ENCODE assay signal across 20 cellular contexts in the genomic region with DNA sequence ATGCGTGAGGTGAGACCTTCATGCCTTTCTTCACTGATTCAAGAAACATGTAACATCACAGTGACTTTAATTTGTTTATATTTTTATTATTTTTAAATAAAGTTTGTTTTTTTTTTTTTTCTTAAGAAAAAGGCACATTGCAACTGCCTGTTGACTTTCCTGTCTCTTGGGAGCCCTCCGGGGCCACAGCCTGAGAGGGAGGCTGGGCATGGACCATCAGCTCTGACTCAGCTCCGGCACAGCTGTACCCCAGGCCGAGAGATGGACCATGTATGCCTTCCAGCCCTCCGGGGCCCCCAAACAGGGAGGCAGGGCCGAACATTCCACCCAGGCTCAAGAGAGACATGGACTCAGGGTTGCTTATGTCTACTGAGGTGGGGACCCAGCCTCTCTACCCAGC.
DNase-seq lines count a peak whose midpoint lies in the region; ATAC-seq, FAIRE-seq and TF ChIP-seq lines count a peak whose summit lies in the region.
"Had no signal": no experiment of that assay in that cellular context is flagged by ENCODE, and none has a peak within 500 bp of the region (broad histone marks: within the 10 kb centered on the region; RNA-seq: fewer than 3 reads in every experiment).

No MANE protein-coding gene starts in this region.

- no peak for ATAC-seq in left lung

- intact Hi-C loops in left lung (cut with DNase I), result no loop called here

- no peaks in the 10 kb centered on the region for H3K9me3 ChIP-seq in left lung

- no peaks in the 10 kb centered on the region for H3K27me3 ChIP-seq in left lung

- no peak overlapping the region for H3K27ac ChIP-seq in left lung
- H3K27ac ChIP-seq: C4-2B, KMS-11 had no signal

- no peak for FAIRE-seq in RCC 7860 (lab: Jason Lieb, UNC)
- FAIRE-seq: GM12892 had no signal

- no peaks in the 10 kb centered on the region for H3K9me3 Mint-ChIP-seq in activated T-cell treated with anti-CD3 and anti-CD28 coated beads, Interleukin-2, amount 50 U/mL, for 24 hours
- H3K9me3 Mint-ChIP-seq in immature natural killer cell, result no peaks in the 10 kb centered on the region

- H3K27ac Mint-ChIP-seq in activated T-cell treated with anti-CD3 and anti-CD28 coated beads, Interleukin-2, amount 50 U/mL, for 24 hours, result peak overlapping the region; percentile 80
- H3K27ac Mint-ChIP-seq in immature natural killer cell, result peak overlapping the region in 5 of 6 donors; percentile 63 to 83 (median 75)

- no peak overlapping the region for H3K4me3 Mint-ChIP-seq in activated T-cell treated with anti-CD3 and anti-CD28 coated beads, Interleukin-2, amount 50 U/mL, for 24 hours
- H3K4me3 Mint-ChIP-seq in immature natural killer cell, result no peak overlapping the region

- TF ChIP-seq CTCF in left lung (IDR thresholded peaks at IDR 0.05), result no peak

- H3K27me3 Mint-ChIP-seq in activated T-cell treated with anti-CD3 and anti-CD28 coated beads, Interleukin-2, amount 50 U/mL, for 24 hours, result no peaks in the 10 kb centered on the region
- peaks cover 5 to 13% (median 6%) of the 10 kb centered on the region in 3 donors for H3K27me3 Mint-ChIP-seq in immature natural killer cell (ENCODE audit: low read depth in 3 of 3)

- peaks cover 93% of the 10 kb centered on the region for H3K36me3 Mint-ChIP-seq in activated T-cell treated with anti-CD3 and anti-CD28 coated beads, Interleukin-2, amount 50 U/mL, for 24 hours (ENCODE audit: low read depth)
- peaks cover 12 to 45% (median 25%) of the 10 kb centered on the region in 3 donors for H3K36me3 Mint-ChIP-seq in immature natural killer cell

- no peak overlapping the region for H3K4me3 ChIP-seq in left lung

- H3K4me1 ChIP-seq in left lung, result peaks cover 6 to 9% of the 10 kb centered on the region in 2 donors

- no peaks in the 10 kb centered on the region for H3K36me3 ChIP-seq in left lung

- peaks cover 74% of the 10 kb centered on the region for H3K4me1 Mint-ChIP-seq in activated T-cell treated with anti-CD3 and anti-CD28 coated beads, Interleukin-2, amount 50 U/mL, for 24 hours (ENCODE audit: low read depth)
- peaks cover 70 to 75% of the 10 kb centered on the region in 2 donors for H3K4me1 Mint-ChIP-seq in immature natural killer cell

- no peak for DNase-seq in activated T-cell treated with anti-CD3 and anti-CD28 coated beads, Interleukin-2, amount 50 U/mL, for 24 hours
- DNase-seq in activated T-cell treated with anti-CD3 and anti-CD28 coated beads, Interleukin-2, amount 50 U/mL, for 48 hours, result no peak
- peak; percentile 90 for DNase-seq in RPMI7951 (ENCODE audit: low read depth)
- no peak for DNase-seq in immature natural killer cell
- no peak for DNase-seq in activated naive CD4-positive, alpha-beta T cell (lab: John Stamatoyannopoulos, UW)
- no peak for DNase-seq in NOMO-1 treated with dmso at 0.1 percent for 144 hours (lab: John Stamatoyannopoulos, UW; ENCODE audit: unreplicated experiment)
- DNase-seq in left lung, result no peak
- DNase-seq in RCC 7860 (ENCODE audit: low spot score), result no peak
- DNase-seq: 8988T, DMS79 treated with DMSO at 0.1 percent for 48 hours, GDM1, GOT3, MM.1S, NCI-H1105 treated with DMSO at 0.1 percent for 48 hours, NCI-H187, NCI-H2171 treated with DMSO at 0.1 percent for 48 hours, RPMI8226 had no signal
